In the genomic region with DNA sequence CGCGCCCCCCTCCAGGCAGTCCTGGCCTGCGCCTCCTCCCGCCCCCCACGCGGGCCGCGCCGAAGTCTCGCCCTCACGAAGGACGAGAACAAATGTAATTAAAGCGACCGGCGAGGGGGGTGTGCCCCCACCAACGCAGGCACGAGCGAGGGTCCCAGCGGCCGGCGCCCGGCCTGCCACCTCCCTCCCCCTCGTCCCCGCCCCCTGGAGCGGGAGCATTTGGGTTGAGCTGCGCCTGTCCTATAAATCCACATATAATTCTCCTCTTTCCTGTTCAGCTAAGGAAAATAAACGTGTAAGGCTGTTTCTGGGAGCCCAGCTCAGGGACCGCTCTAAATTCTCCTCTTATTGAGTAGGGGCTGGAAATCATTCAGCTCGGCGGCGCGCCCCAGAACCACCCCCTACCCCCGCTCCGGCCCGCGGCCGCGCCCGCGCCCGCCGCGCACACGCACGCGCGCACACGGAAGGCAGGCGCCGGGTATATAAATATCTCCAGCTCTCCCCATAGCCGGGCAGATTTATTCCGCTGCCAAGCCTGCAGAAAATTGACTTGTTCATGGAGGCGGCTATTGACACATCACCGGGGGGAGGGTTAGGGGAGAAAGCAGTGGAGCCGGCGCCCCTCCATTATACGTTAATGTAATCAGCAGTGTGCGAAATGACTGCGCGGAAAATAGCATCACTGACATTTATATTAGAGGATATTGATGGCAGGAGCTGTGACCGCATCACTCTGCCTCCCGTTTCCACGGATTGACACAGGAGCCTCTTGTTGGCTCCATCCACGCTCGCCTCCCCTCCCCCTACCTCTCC, we compare ENCODE assay signal across 8 cellular contexts.
DNase-seq lines count a peak whose midpoint lies in the region; ATAC-seq and TF ChIP-seq lines count a peak whose summit lies in the region.

No MANE protein-coding gene starts in this region.

- CTCF ChIA-PET in AG04450 (lab: Charles Lee), result interaction anchor here (0.6 to 6.4 kb wide), 20 partner anchors 10 to 588 kb away, joined by 3 to 79 read pairs (median 4); partner anchors contain the start of genes DPCD and POLL

- peaks cover 7% of the 10 kb centered on the region for H3K4me1 Mint-ChIP-seq in activated naive CD8-positive, alpha-beta T cell treated with anti-CD3 and anti-CD28 coated beads, Interleukin-2, amount 50 U/mL, for 24 hours

- intact Hi-C loops in right cardiac atrium (cut with DNase I), result loop anchor here in 3 of 4 donors (10.0 kb wide), 2 partner anchors 78 to 172 kb away; no protein-coding TSS in a partner anchor

- POLR2A ChIA-PET in AG04450 (lab: Yijun Ruan, JAX), result no interaction called here

- no peak for DNase-seq in AG04450 (ENCODE audit: low read depth, low spot score)
- no peak for DNase-seq in activated naive CD8-positive, alpha-beta T cell treated with anti-CD3 and anti-CD28 coated beads, Interleukin-2, amount 50 U/mL, for 24 hours
- DNase-seq in right cardiac atrium, result peak; percentile 28 to 71 (median 68)
- DNase-seq in retinal pigment epithelial cell (ENCODE audit: low read depth), result no peak
- no peak for DNase-seq in SIG-M5 (lab: John Stamatoyannopoulos, UW)
- no peak for DNase-seq in NCI-H446 treated with DMSO at 0.1 percent for 48 hours (lab: John Stamatoyannopoulos, UW)
- DNase-seq in T-helper 2 cell, result no peak

- peaks cover 76% of the 10 kb centered on the region for H3K27me3 Mint-ChIP-seq in activated naive CD8-positive, alpha-beta T cell treated with anti-CD3 and anti-CD28 coated beads, Interleukin-2, amount 50 U/mL, for 24 hours

- ATAC-seq in activated naive CD8-positive, alpha-beta T cell treated with anti-CD3 and anti-CD28 coated beads, Interleukin-2, amount 50 U/mL, for 24 hours, result no peak
- peak; percentile 80 for ATAC-seq in right cardiac atrium

- H3K27me3 ChIP-seq in AG04450 (ENCODE audit: control insufficient read depth, insufficient read depth, low read length), result peaks cover 77% of the 10 kb centered on the region
- H3K27me3 ChIP-seq in HUES64 (ENCODE audit: insufficient read depth, low read length), result peaks cover 94% of the 10 kb centered on the region
- H3K27me3 ChIP-seq in right cardiac atrium (ENCODE audit: control insufficient read depth, insufficient read depth), result no peaks in the 10 kb centered on the region

- H3K4me1 ChIP-seq in HUES64 (ENCODE audit: insufficient read depth, low read length) (peaks cover 19% of the 10 kb centered on the region), right cardiac atrium (ENCODE audit: control insufficient read depth, insufficient read depth, low read length) (no peaks in the 10 kb centered on the region)

- WGBS in HUES64, result under 1% methylated on average over 64 of the region's 65 CpGs
- WGBS in right cardiac atrium, result under 1% methylated on average over 65 of the region's 65 CpGs

- H3K9me3 ChIP-seq in AG04450 (ENCODE audit: control insufficient read depth, insufficient read depth, low read length) (no peaks in the 10 kb centered on the region), HUES64 (ENCODE audit: insufficient read depth, low read depth, low read length) (no peaks in the 10 kb centered on the region), right cardiac atrium (ENCODE audit: control insufficient read depth, low read length) (no peaks in the 10 kb centered on the region)

- H3K9me3 Mint-ChIP-seq in activated naive CD8-positive, alpha-beta T cell treated with anti-CD3 and anti-CD28 coated beads, Interleukin-2, amount 50 U/mL, for 24 hours, result no peaks in the 10 kb centered on the region

- TF ChIP-seq CTCF in AG04450 (IDR thresholded peaks at IDR 0.05; ENCODE audit: low read depth, low read length) (no peak), retinal pigment epithelial cell (conservative IDR thresholded peaks at IDR 0.05; ENCODE audit: low read depth, low read length) (no peak)

- H3K36me3 ChIP-seq in HUES64 (ENCODE audit: insufficient read depth, low read length), result no peaks in the 10 kb centered on the region

- H3K4me3 Mint-ChIP-seq in activated naive CD8-positive, alpha-beta T cell treated with anti-CD3 and anti-CD28 coated beads, Interleukin-2, amount 50 U/mL, for 24 hours, result peak overlapping the region; percentile 59

- no peak overlapping the region for H3K27ac ChIP-seq in AG04450 (ENCODE audit: low read depth, low read length)
- no peak overlapping the region for H3K27ac ChIP-seq in HUES64 (ENCODE audit: low read depth, low read length)
- peak overlapping the region; percentile 91 for H3K27ac ChIP-seq in right cardiac atrium (ENCODE audit: low read length)

- no peak overlapping the region for H3K9ac ChIP-seq in HUES64 (ENCODE audit: low read depth, low read length)

- no peaks in the 10 kb centered on the region for H3K36me3 Mint-ChIP-seq in activated naive CD8-positive, alpha-beta T cell treated with anti-CD3 and anti-CD28 coated beads, Interleukin-2, amount 50 U/mL, for 24 hours (ENCODE audit: low read depth)

- no peak overlapping the region for H3K27ac Mint-ChIP-seq in activated naive CD8-positive, alpha-beta T cell treated with anti-CD3 and anti-CD28 coated beads, Interleukin-2, amount 50 U/mL, for 24 hours

- peak overlapping the region; percentile 48 for H3K4me3 ChIP-seq in AG04450 (ENCODE audit: low read depth, low read length)
- peak overlapping the region; percentile 60 for H3K4me3 ChIP-seq in HUES64 (ENCODE audit: low read length)
- peak overlapping the region; percentile 87 for H3K4me3 ChIP-seq in right cardiac atrium (ENCODE audit: low read length)
- peak overlapping the region; percentile 50 for H3K4me3 ChIP-seq in retinal pigment epithelial cell (ENCODE audit: low read length)

Comparison
In these comparisons a context has a peak if more than half of its experiments do, and no peak if none do; other contexts are left out.
1. DNase-seq: peak in right cardiac atrium (3 of 3); none in AG04450 (single experiment), activated naive CD8-positive, alpha-beta T cell treated with anti-CD3 and anti-CD28 coated beads, Interleukin-2, amount 50 U/mL, for 24 hours (single experiment), retinal pigment epithelial cell (single experiment), SIG-M5 (single experiment), NCI-H446 treated with DMSO at 0.1 percent for 48 hours (single experiment) and T-helper 2 cell (0 of 5).
2. Peak in every context shown above with its lines, with median percentiles within 50 percentile points of each other: H3K4me3 ChIP-seq.